1 cellular context compared by ENCODE assay signal in genomic region chr3:155744091-155744625, GRCh38.
A peak's percentile ranks its signal among the peaks of the same experiment; 100 is the strongest.
TF ChIP-seq lines count a peak whose summit lies in the region.

No MANE protein-coding gene starts in this region.

TF ChIP-seq in GM12878, 131 proteins besides CTCF, POLR2A, EP300 and RAD21 (continued from another document):
- TF ChIP-seq BMI1 (IDR thresholded peaks at IDR 0.05; ENCODE audit: borderline replicate concordance), result peak; percentile 42; the same call in 1 of the 2 replicates
- peak; percentile 45 for TF ChIP-seq NRF1 (conservative IDR thresholded peaks at IDR 0.05; ENCODE audit: low read depth, low read length)
- TF ChIP-seq GABPA (IDR thresholded peaks at IDR 0.05; ENCODE audit: low read depth), result no peak
- no peak for TF ChIP-seq ZNF384 (IDR thresholded peaks at IDR 0.05; ENCODE audit: borderline replicate concordance, low read depth, low read length)
- no peak for TF ChIP-seq ZNF207 (IDR thresholded peaks at IDR 0.05; ENCODE audit: borderline replicate concordance)
TF ChIP-seq in GM12878: peak in this region for 2.
